8 cellular contexts compared by ENCODE assay signal in genomic region chr1:154328318-154329151, GRCh38. TPM values are rescaled to one million over a fixed set of nuclear protein-coding genes. Genes with fewer than 3 reads are reported as not detected.
DNase-seq lines count a peak whose midpoint lies in the region; ATAC-seq and TF ChIP-seq lines count a peak whose summit lies in the region.

No MANE protein-coding gene starts in this region.

- H3K4me3 ChIP-seq in IMR-90 (ENCODE audit: insufficient read depth, low read depth, low read length) (peak overlapping the region; percentile 35), left ventricle myocardium inferior (peak overlapping the region; percentile 66), psoas muscle (peak overlapping the region; percentile 53)

- no peak overlapping the region; the same call in 1 of the 2 replicates for H3K14ac ChIP-seq in IMR-90 (replicated peaks; ENCODE audit: low read depth, low read length)

- peak overlapping the region; percentile 21 for H3K9ac ChIP-seq in IMR-90 (ENCODE audit: low read depth, low read length)

- TF ChIP-seq RAD21 in IMR-90 (IDR thresholded peaks at IDR 0.05; ENCODE audit: low read length), result no peak

- H3K9me3 ChIP-seq in IMR-90 (ENCODE audit: control insufficient read depth, insufficient read depth, low read length), result no peaks in the 10 kb centered on the region
- no peaks in the 10 kb centered on the region for H3K9me3 ChIP-seq in left ventricle myocardium inferior (replicated peaks)
- H3K9me3 ChIP-seq in psoas muscle, result no peaks in the 10 kb centered on the region

- dilution Hi-C loops in IMR-90 (cut with HindIII; ENCODE audit: low sequenced_read_pairs, unreplicated experiment), result no loop called here

- H2BK20ac ChIP-seq in IMR-90 (ENCODE audit: low read depth, low read length), result no peak overlapping the region

- POLR2A ChIA-PET in IMR-90 (lab: Charles Lee; ENCODE audit: unreplicated experiment), result no interaction called here

- peak overlapping the region; percentile 24; the same call in 1 of the 2 replicates for H3K23ac ChIP-seq in IMR-90 (ENCODE audit: low read depth, low read length)

- H2AFZ ChIP-seq in IMR-90 (replicated peaks; ENCODE audit: low read length, poor library complexity), result peak overlapping the region; percentile 80

- H4K8ac ChIP-seq in IMR-90 (ENCODE audit: low read depth in 2 of 2, low read length in 2 of 2), result no peak overlapping the region

- H3K9me3 Mint-ChIP-seq in type B pancreatic cell, result no peaks in the 10 kb centered on the region

- peaks cover 23% of the 10 kb centered on the region for H3K9me1 ChIP-seq in IMR-90 (ENCODE audit: insufficient read depth, low read length)

- peaks cover 24 to 68% of the 10 kb centered on the region in 2 experiments for H3K79me1 ChIP-seq in IMR-90 (ENCODE audit: low read depth in 1 of 2, low read length in 2 of 2)

- TF ChIP-seq POLR2A in IMR-90 (IDR thresholded peaks at IDR 0.05; ENCODE audit: low read depth, low read length), result no peak

- intact Hi-C loops in IMR-90 (cut with micrococcal nuclease), result loop anchor here (5.0 kb wide), 1 partner anchor 131 kb away; no protein-coding TSS in a partner anchor
- intact Hi-C loops in left ventricle myocardium inferior (cut with micrococcal nuclease), result no loop called here
- intact Hi-C loops in psoas muscle (cut with DNase I), result loop anchor here (10.0 kb wide), 2 partner anchors 116 to 216 kb away; no protein-coding TSS in a partner anchor

- H3K18ac ChIP-seq in IMR-90 (ENCODE audit: low read depth, low read length), result no peak overlapping the region

- TF ChIP-seq CTCF in IMR-90 (conservative IDR thresholded peaks at IDR 0.05; ENCODE audit: low read depth, low read length) (no peak), left ventricle myocardium inferior (IDR thresholded peaks at IDR 0.05; ENCODE audit: borderline replicate concordance) (no peak), psoas muscle (IDR thresholded peaks at IDR 0.05) (no peak), type B pancreatic cell (conservative IDR thresholded peaks at IDR 0.05) (no peak)

- H3K27me3 Mint-ChIP-seq in type B pancreatic cell, result peaks cover 14% of the 10 kb centered on the region

- H3K4me1 Mint-ChIP-seq in type B pancreatic cell (ENCODE audit: unreplicated experiment), result peaks cover 34% of the 10 kb centered on the region

- H3K4me2 ChIP-seq in IMR-90 (ENCODE audit: low read depth, low read length), result peak overlapping the region; percentile 98

- H3K4me1 ChIP-seq in IMR-90 (ENCODE audit: control insufficient read depth, insufficient read depth, low read length) (peaks cover 22% of the 10 kb centered on the region), left ventricle myocardium inferior (peaks cover 56% of the 10 kb centered on the region), psoas muscle (peaks cover 22% of the 10 kb centered on the region)

- H2BK120ac ChIP-seq in IMR-90 (ENCODE audit: low read depth, low read length), result no peak overlapping the region

- in situ Hi-C loops in IMR-90 (cut with MboI; ENCODE audit: low sequenced_read_pairs), result no loop called here

- H2AK9ac ChIP-seq in IMR-90 (replicated peaks; ENCODE audit: low read depth, low read length, poor library complexity), result peak overlapping the region; percentile 60

- DNase-seq in GM04504 (ENCODE audit: low read depth) (peak; percentile 42), IMR-90 (peak; percentile 62), T-helper 2 cell (peak; percentile 81 to 88 (median 85)), amniotic stem cell (lab: John Stamatoyannopoulos, UW) (peak; percentile 71), left ventricle myocardium inferior (peak; percentile 85), psoas muscle (peak; percentile 87 to 89), type B pancreatic cell (ENCODE audit: extremely low spot score, unreplicated experiment) (no peak)

- H3K56ac ChIP-seq in IMR-90 (ENCODE audit: extremely low read depth, insufficient read depth, low read length), result no peak overlapping the region

- 0 out of 2 replicates have a peak overlapping the region, but pooled peaks have one; percentile 24 for H4K91ac ChIP-seq in IMR-90 (ENCODE audit: insufficient read depth, low read depth, low read length)

- H3K27ac Mint-ChIP-seq in type B pancreatic cell, result no peak overlapping the region

- H3K36me3 ChIP-seq in IMR-90 (ENCODE audit: control insufficient read depth, insufficient read depth, low read length) (peaks cover 29% of the 10 kb centered on the region), left ventricle myocardium inferior (peaks cover 24% of the 10 kb centered on the region), psoas muscle (ENCODE audit: insufficient read depth in 1 of 2, low read depth in 1 of 2) (no peaks in the 10 kb centered on the region)

- H3K4me3 Mint-ChIP-seq in type B pancreatic cell, result peak overlapping the region; percentile 76

- H4K20me1 ChIP-seq in IMR-90 (ENCODE audit: insufficient read depth, low read length), result peaks cover 31% of the 10 kb centered on the region; the same call in 1 of the 2 replicates

- CTCF ChIA-PET in IMR-90 (lab: Yijun Ruan, JAX), result interaction anchor here (1.1 kb wide), 1 partner anchor 218 kb away, joined by 4 read pairs; no protein-coding TSS in a partner anchor

- no peak overlapping the region for H2BK5ac ChIP-seq in IMR-90 (ENCODE audit: low read depth, low read length, poor library complexity, severe bottlenecking)

- no peak overlapping the region for H2BK15ac ChIP-seq in IMR-90 (ENCODE audit: low read depth, low read length)

- no TSS peak for BruUV-seq in IMR-90 (replicated peaks; lab: Mats Ljungman, UMichigan)

- peak overlapping the region; percentile 97; the same call in 1 of the 2 replicates for H2AK5ac ChIP-seq in IMR-90 (ENCODE audit: low read depth, low read length)

- H3K36me3 Mint-ChIP-seq in type B pancreatic cell, result peaks cover 4% of the 10 kb centered on the region

- peak; percentile 56 for ATAC-seq in IMR-90 (ENCODE audit: low read depth)
- peak; percentile 40 to 61 (median 58) for ATAC-seq in psoas muscle
- no peak for ATAC-seq in GM18861 (IDR thresholded peaks at IDR 0.05; ENCODE audit: unreplicated experiment)

- no peak overlapping the region for H3K27ac ChIP-seq in IMR-90 (ENCODE audit: insufficient read depth, low read length)
- H3K27ac ChIP-seq in left ventricle myocardium inferior (replicated peaks), result peak overlapping the region; percentile 90
- H3K27ac ChIP-seq in psoas muscle, result no peak overlapping the region

- no peak overlapping the region for H4K5ac ChIP-seq in IMR-90 (ENCODE audit: low read depth, low read length)

- no peaks in the 10 kb centered on the region; the same call in 1 of the 2 replicates for H3K27me3 ChIP-seq in IMR-90 (ENCODE audit: control insufficient read depth, insufficient read depth, low read length)
- no peaks in the 10 kb centered on the region for H3K27me3 ChIP-seq in left ventricle myocardium inferior (ENCODE audit: low read depth)
- peaks cover 0 to 47% (median 4%) of the 10 kb centered on the region in 3 donors for H3K27me3 ChIP-seq in psoas muscle (ENCODE audit: insufficient read depth in 3 of 3, low read length in 2 of 3)

- peak overlapping the region; percentile 33; the same call in 1 of the 2 replicates for H3K4ac ChIP-seq in IMR-90 (ENCODE audit: low read depth, low read length)

- WGBS in IMR-90 (ENCODE audit: extremely low coverage in 2 of 2, insufficient read length in 1 of 2), 2 experiments, result 4% methylated on average over 33 of the region's 76 CpGs; no CpG with 5 or more reads in 1 of the 2 experiments
- 4 to 5% (median 4%) methylated on average over 59 to 76 of the region's 76 CpGs for WGBS in psoas muscle, 3 donors

TF ChIP-seq in IMR-90, 13 proteins besides CTCF, POLR2A, EP300 and RAD21 (continues in another document):
- no peak for TF ChIP-seq RCOR1 (IDR thresholded peaks at IDR 0.05; ENCODE audit: insufficient replicate concordance, low read length)
- TF ChIP-seq SMC3 (IDR thresholded peaks at IDR 0.05; ENCODE audit: low read depth, low read length), result no peak
- TF ChIP-seq CHD1 (IDR thresholded peaks at IDR 0.05; ENCODE audit: low read depth, low read length), result no peak
- no peak for TF ChIP-seq FOS (IDR thresholded peaks at IDR 0.05; ENCODE audit: low read depth, low read length)
- peak; percentile 75; the same call in 1 of the 2 replicates for TF ChIP-seq MXI1 (IDR thresholded peaks at IDR 0.05; ENCODE audit: borderline replicate concordance, low read depth, low read length)
- TF ChIP-seq RFX5 (IDR thresholded peaks at IDR 0.05; ENCODE audit: low read depth, low read length), result no peak
- no peak for TF ChIP-seq MAFK (IDR thresholded peaks at IDR 0.05; ENCODE audit: low read depth, low read length)
- no peak for TF ChIP-seq ELK1 (IDR thresholded peaks at IDR 0.05; ENCODE audit: borderline replicate concordance, low read depth, low read length)

RNA-seq across cellular contexts. Expression of gene ATP8B2, which starts 3.2 kb away (rescaled TPM):
- total RNA-seq in IMR-90 (2012; rRNA removed), result 91.0 and 91.9 TPM in 2 replicates
- polyA plus RNA-seq in IMR-90 (2012; rRNA removed), result 79.4 and 86.1 TPM in 2 replicates
- 44.9 and 89.2 TPM in 2 replicates for polyA plus RNA-seq in IMR-90 (2012; cell fraction: cytosol; rRNA removed)
- polyA plus RNA-seq in IMR-90 (2012; cell fraction: nucleus; rRNA removed; ENCODE audit: low replicate concordance), result 90.5 and 239 TPM in 2 replicates
- total RNA-seq in left ventricle myocardium inferior, result 11.8 TPM
- total RNA-seq in psoas muscle, result 1 to 10 TPM; 3.6 to 5.8 (median 4.0) TPM
- polyA plus RNA-seq in psoas muscle, result 1 to 10 TPM; 1.3 to 3.4 (median 2.2) TPM
- 11.5 and 39.5 TPM in 2 replicates for total RNA-seq in type B pancreatic cell (ENCODE audit: low replicate concordance)

RNA-seq across cellular contexts. Expression of gene AQP10, which starts 7.6 kb away (rescaled TPM):
- total RNA-seq in IMR-90 (2012; rRNA removed) (not detected in 2 replicates), left ventricle myocardium inferior (0.16 TPM), psoas muscle (not detected), type B pancreatic cell (ENCODE audit: low replicate concordance) (0.12 and 0.27 TPM in 2 replicates)
- polyA plus RNA-seq in IMR-90 (2012; rRNA removed) (not detected in 2 replicates), psoas muscle (under 1 TPM in 1 of 3 donors, not detected in 2; 0.04 TPM)
- polyA plus RNA-seq in IMR-90 (2012; cell fraction: cytosol; rRNA removed), result not detected in 2 replicates
- not detected in 2 replicates for polyA plus RNA-seq in IMR-90 (2012; cell fraction: nucleus; rRNA removed; ENCODE audit: low replicate concordance)

RNA-seq across cellular contexts. Expression of gene HAX1, which starts 56.1 kb away (rescaled TPM):
- total RNA-seq in IMR-90 (2012; rRNA removed), result 140 and 146 TPM in 2 replicates
- polyA plus RNA-seq in IMR-90 (2012; rRNA removed), result 117 TPM in 2 replicates
- 57.8 and 129 TPM in 2 replicates for polyA plus RNA-seq in IMR-90 (2012; cell fraction: cytosol; rRNA removed)
- polyA plus RNA-seq in IMR-90 (2012; cell fraction: nucleus; rRNA removed; ENCODE audit: low replicate concordance), result 51.3 and 98.5 TPM in 2 replicates
- 178 TPM for total RNA-seq in left ventricle myocardium inferior
- 100 to 1,000 TPM; 122 to 148 (median 136) TPM for total RNA-seq in psoas muscle
- 100 to 1,000 TPM; 110 to 154 (median 143) TPM for polyA plus RNA-seq in psoas muscle
- 62.2 and 70.0 TPM in 2 replicates for total RNA-seq in type B pancreatic cell (ENCODE audit: low replicate concordance)
